1 cellular context compared by ENCODE assay signal in genomic region chr19:15115762-15116615, GRCh38.
TF ChIP-seq lines count a peak whose summit lies in the region.

No MANE protein-coding gene starts in this region.

TF ChIP-seq in K562, 482 proteins besides CTCF, POLR2A, EP300 and RAD21:
- TF ChIP-seq ZNF12 (CRISPR knock-in tag; IDR thresholded peaks at IDR 0.05) (no peak), ZNF436 (CRISPR knock-in tag; IDR thresholded peaks at IDR 0.05) (no peak), RBFOX2 (IDR thresholded peaks at IDR 0.05; ENCODE audit: low read depth, low read length) (0 out of 2 replicates have a peak, but pooled peaks have one; percentile 6), EGR1 (conservative IDR thresholded peaks at IDR 0.05) (no peak)
